Comparison of ENCODE assay signal across 8 cellular contexts in genomic region chr19:32404939-32405430, GRCh38. TPM values are rescaled to one million over a fixed set of nuclear protein-coding genes. Genes with fewer than 3 reads are reported as not detected.
DNase-seq lines count a peak whose midpoint lies in the region; ATAC-seq, FAIRE-seq and TF ChIP-seq lines count a peak whose summit lies in the region.

No MANE protein-coding gene starts in this region.

- H2AFZ ChIP-seq in fibroblast of lung (ENCODE audit: low read length): peak overlapping the region; percentile 26

- H3K27ac ChIP-seq in BLaER1 treated with 17β-estradiol and CSF1 and Interleukin-3, amounts not matched to agents 10 nM and 100 nM: peak overlapping the region; percentile 92 to 100 (median 97)
- H3K27ac ChIP-seq in fibroblast of lung (ENCODE audit: insufficient read depth, low read length): peak overlapping the region; percentile 96

- no peaks in the 10 kb centered on the region for H3K9me3 ChIP-seq in BLaER1 treated with 17β-estradiol and CSF1 and Interleukin-3, amounts not matched to agents 10 nM and 100 nM (replicated peaks in 1 of 11)
- H3K9me3 ChIP-seq in fibroblast of lung (ENCODE audit: control insufficient read depth, insufficient read depth, low read depth, low read length): no peaks in the 10 kb centered on the region

- H3K4me3 ChIP-seq in BLaER1 treated with 17β-estradiol and CSF1 and Interleukin-3, amounts not matched to agents 10 nM and 100 nM: peak overlapping the region; percentile 76 to 95 (median 89)
- peak overlapping the region; percentile 70 to 91 (median 85) for H3K4me3 ChIP-seq in fibroblast of lung (replicated peaks in 1 of 4; ENCODE audit: control extremely low read depth in 1 of 4, insufficient read depth in 1 of 4, low read depth in 3 of 4, low read length in 4 of 4)

- no peak for TF ChIP-seq CTCF in fibroblast of lung (conservative IDR thresholded peaks at IDR 0.05 in 1 of 2, IDR thresholded peaks at IDR 0.05 in 1 of 2; ENCODE audit: low read depth in 1 of 2, low read length in 2 of 2)

- H4K20me1 ChIP-seq in BLaER1 treated with 17β-estradiol and CSF1 and Interleukin-3, amounts not matched to agents 10 nM and 100 nM: peaks cover 0 to 16% (median 0%) of the 10 kb centered on the region in 11 experiments; a peak in 3 of 22 replicates
- no peaks in the 10 kb centered on the region for H4K20me1 ChIP-seq in fibroblast of lung (ENCODE audit: control insufficient read depth, extremely low read depth, insufficient read depth, low read length)

- H3K27me3 Mint-ChIP-seq in naive B cell: no peaks in the 10 kb centered on the region

- H3K27me3 ChIP-seq in BLaER1 treated with 17β-estradiol and CSF1 and Interleukin-3, amounts not matched to agents 10 nM and 100 nM: no peaks in the 10 kb centered on the region
- no peaks in the 10 kb centered on the region for H3K27me3 ChIP-seq in fibroblast of lung (ENCODE audit: control insufficient read depth, insufficient read depth, low read length)

- peaks cover 20 to 40% (median 30%) of the 10 kb centered on the region in 10 experiments for H3K4me1 ChIP-seq in BLaER1 treated with 17β-estradiol and CSF1 and Interleukin-3, amounts not matched to agents 10 nM and 100 nM
- H3K4me1 ChIP-seq in fibroblast of lung (ENCODE audit: control insufficient read depth, extremely low read depth, insufficient read depth, low read length): peaks cover 3% of the 10 kb centered on the region

- peaks cover 18 to 27% (median 23%) of the 10 kb centered on the region in 11 experiments for H3K36me3 ChIP-seq in BLaER1 treated with 17β-estradiol and CSF1 and Interleukin-3, amounts not matched to agents 10 nM and 100 nM
- no peaks in the 10 kb centered on the region for H3K36me3 ChIP-seq in fibroblast of lung (ENCODE audit: control insufficient read depth, insufficient read depth, low read length)

- peak overlapping the region in 5 of 6 donors; percentile 70 to 97 (median 88) for H3K27ac Mint-ChIP-seq in naive B cell

- FAIRE-seq in HTR-8/SVneo (lab: Jason Lieb, UNC) (no peak), RCC 7860 (lab: Jason Lieb, UNC) (no peak)

- H3K4me3 Mint-ChIP-seq in naive B cell: peak overlapping the region; percentile 79 to 94 (median 90)

- peak overlapping the region; percentile 84 to 95 (median 89) for H3K4me2 ChIP-seq in BLaER1 treated with 17β-estradiol and CSF1 and Interleukin-3, amounts not matched to agents 10 nM and 100 nM
- peak overlapping the region; percentile 55 for H3K4me2 ChIP-seq in fibroblast of lung (ENCODE audit: extremely low read depth, insufficient read depth, low read length)

- ATAC-seq in GM18909 (IDR thresholded peaks at IDR 0.05; ENCODE audit: poor library complexity, unreplicated experiment): peak; percentile 18
- no peak for ATAC-seq in naive B cell (ENCODE audit: low read depth in 2 of 2)

- H3K4me1 Mint-ChIP-seq in naive B cell: peaks cover 9 to 42% (median 19%) of the 10 kb centered on the region in 3 donors

- peaks cover 11% of the 10 kb centered on the region for H3K79me2 ChIP-seq in fibroblast of lung (ENCODE audit: control insufficient read depth, insufficient read depth, low read length)

- peak; percentile 37 for DNase-seq in HTR-8/SVneo (ENCODE audit: insufficient read length, low spot score)
- peak; percentile 29 to 39 for DNase-seq in activated CD4-positive, alpha-beta T cell treated with anti-CD3 and anti-CD28 coated beads, Interleukin-2, amount 50 U/mL, for 48 hours
- DNase-seq in fibroblast of lung (ENCODE audit: low read depth in 2 of 2): peak; percentile 41 to 43
- DNase-seq in naive B cell: no peak
- no peak for DNase-seq in activated effector memory CD4-positive, alpha-beta T cell treated with Interleukin-2 at 50 U/mL for 16 hours
- DNase-seq in RCC 7860 (ENCODE audit: low spot score): no peak

- H3K9me3 Mint-ChIP-seq in naive B cell: no peaks in the 10 kb centered on the region

- no peaks in the 10 kb centered on the region for H3K36me3 Mint-ChIP-seq in naive B cell

- H3K9ac ChIP-seq in BLaER1 treated with 17β-estradiol and CSF1 and Interleukin-3, amounts not matched to agents 10 nM and 100 nM: peak overlapping the region; percentile 90 to 99 (median 96)
- peak overlapping the region; percentile 98 for H3K9ac ChIP-seq in fibroblast of lung (ENCODE audit: insufficient read depth, low read length)

RNA-seq across cellular contexts. Expression of gene DPY19L3, which starts 0.6 kb away (rescaled TPM):
- 17.5 and 18.8 TPM in 2 replicates for total RNA-seq in fibroblast of lung
- polyA plus RNA-seq in fibroblast of lung (24.2 and 31.9 TPM in 2 replicates), naive B cell (ENCODE audit: low read depth in 6 of 6) (1 to 10 TPM; 4.4 to 9.8 (median 7.1) TPM)
- polyA plus RNA-seq in fibroblast of lung (2012): 11.3 and 15.3 TPM in 2 replicates
- polyA minus RNA-seq in fibroblast of lung (ENCODE audit: low replicate concordance): 46.6 and 80.8 TPM in 2 replicates

RNA-seq across cellular contexts. Expression of gene ZNF507, which starts 59.6 kb away (rescaled TPM):
- 11.3 and 12.1 TPM in 2 replicates for total RNA-seq in fibroblast of lung
- 15.6 and 17.8 TPM in 2 replicates for polyA plus RNA-seq in fibroblast of lung
- 7.4 and 7.7 TPM in 2 replicates for polyA plus RNA-seq in fibroblast of lung (2012)
- 3.2 and 8.2 TPM in 2 replicates for polyA minus RNA-seq in fibroblast of lung (ENCODE audit: low replicate concordance)
- 10 to 100 TPM in 3 of 6 donors, 1 to 10 TPM in 2, not detected in 1; 7.0 to 12.8 (median 10.4) TPM for polyA plus RNA-seq in naive B cell (ENCODE audit: low read depth in 6 of 6)

Comparison
In these comparisons a context has a peak if more than half of its experiments do, and no peak if none do; other contexts are left out.
1. DNase-seq: peak in HTR-8/SVneo (single experiment), activated CD4-positive, alpha-beta T cell treated with anti-CD3 and anti-CD28 coated beads, Interleukin-2, amount 50 U/mL, for 48 hours (2 of 2) and fibroblast of lung (2 of 2); none in naive B cell (single experiment), activated effector memory CD4-positive, alpha-beta T cell treated with Interleukin-2 at 50 U/mL for 16 hours (single experiment) and RCC 7860 (single experiment).